1 cellular context compared by ENCODE assay signal in genomic region chr6:125945378-125946141, GRCh38.
TF ChIP-seq lines count a peak whose summit lies in the region.

No MANE protein-coding gene starts in this region.

TF ChIP-seq in HepG2, 621 proteins besides CTCF, POLR2A, EP300 and RAD21 (continued from another document):
- TF ChIP-seq POGK (CRISPR knock-in tag; conservative IDR thresholded peaks at IDR 0.05) (no peak), SATB2 (CRISPR knock-in tag; IDR thresholded peaks at IDR 0.05) (peak; percentile 76; the same call in 1 of the 2 replicates), HDAC2 (CRISPR knock-in tag; IDR thresholded peaks at IDR 0.05) (0 out of 2 replicates have a peak, but pooled peaks have one; percentile 36), ELF3 (CRISPR knock-in tag; IDR thresholded peaks at IDR 0.05) (0 out of 2 replicates have a peak, but pooled peaks have one; percentile 19), ISL2 (CRISPR knock-in tag; IDR thresholded peaks at IDR 0.05) (0 out of 2 replicates have a peak, but pooled peaks have one; percentile 15), TCF7 (IDR thresholded peaks at IDR 0.05; ENCODE audit: low read depth) (peak; percentile 43), SRSF4 (IDR thresholded peaks at IDR 0.05; ENCODE audit: low read depth, low read length, poor library complexity, severe bottlenecking) (no peak), ZMYM3 (CRISPR knock-in tag; IDR thresholded peaks at IDR 0.05) (no peak), HNF4A (CRISPR knock-in tag; IDR thresholded peaks at IDR 0.05) (peak; percentile 59; the same call in 1 of the 2 replicates), ZNF549 (CRISPR knock-in tag; IDR thresholded peaks at IDR 0.05) (no peak), NCOA2 (CRISPR knock-in tag; IDR thresholded peaks at IDR 0.05) (peak; percentile 48; the same call in 1 of the 2 replicates), ZNF710 (CRISPR knock-in tag; IDR thresholded peaks at IDR 0.05; ENCODE audit: borderline replicate concordance) (no peak), IRX3 (CRISPR knock-in tag; IDR thresholded peaks at IDR 0.05; ENCODE audit: borderline replicate concordance, low read depth) (no peak), ZMYM4 (CRISPR knock-in tag; IDR thresholded peaks at IDR 0.05) (peak; percentile 8; the same call in 1 of the 2 replicates), ZNF430 (CRISPR knock-in tag; IDR thresholded peaks at IDR 0.05) (no peak), CEBPB (IDR thresholded peaks at IDR 0.05; ENCODE audit: borderline replicate concordance, low read depth, low read length) (peak; percentile 81), GLI4 (CRISPR knock-in tag; IDR thresholded peaks at IDR 0.05; ENCODE audit: borderline replicate concordance) (no peak), PRDM10 (CRISPR knock-in tag; IDR thresholded peaks at IDR 0.05; ENCODE audit: low read depth) (peak; percentile 68), ZNF234 (CRISPR knock-in tag; conservative IDR thresholded peaks at IDR 0.05) (no peak)
